9 cellular contexts compared by ENCODE assay signal in the genomic region with DNA sequence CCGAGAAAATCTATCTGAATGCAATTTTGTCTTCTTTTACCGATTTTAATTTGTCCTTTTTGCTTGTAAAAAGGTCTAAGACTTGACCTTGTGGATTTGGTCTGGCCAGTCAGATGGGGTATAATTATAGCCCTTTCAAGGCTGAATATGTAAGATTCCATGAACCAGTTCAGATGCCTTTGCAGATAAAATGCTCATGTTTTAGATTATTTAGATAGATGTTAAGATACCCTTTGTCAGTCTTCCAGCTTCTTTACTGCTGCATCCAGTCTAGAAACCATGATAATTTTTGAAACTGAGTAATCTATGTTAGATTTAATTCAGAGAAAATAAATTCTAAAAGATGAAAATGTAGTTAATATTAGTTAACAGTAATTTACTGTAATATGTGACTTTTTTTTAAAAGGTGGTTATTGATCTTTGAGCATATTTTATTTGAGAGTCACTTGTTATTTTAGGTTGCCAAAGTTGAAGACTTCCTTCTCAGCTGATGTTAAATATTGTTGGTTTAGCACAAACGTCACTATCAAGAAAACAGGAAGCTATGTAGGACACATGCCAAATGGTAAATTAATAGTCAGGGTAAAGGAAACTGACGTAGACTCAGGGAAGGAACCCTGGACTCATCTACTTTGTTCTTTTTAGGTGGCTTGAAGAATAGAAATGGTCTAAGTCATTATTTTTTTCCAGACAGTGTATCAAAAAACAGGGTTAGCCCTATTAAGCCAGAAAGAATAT. TPM values are rescaled to one million over a fixed set of nuclear protein-coding genes. Genes with fewer than 3 reads are reported as not detected.
A peak's percentile ranks its signal among the peaks of the same experiment; 100 is the strongest.
DNase-seq lines count a peak whose midpoint lies in the region; ATAC-seq, FAIRE-seq and TF ChIP-seq lines count a peak whose summit lies in the region.
"Had no signal": no experiment of that assay in that cellular context is flagged by ENCODE, and none has a peak within 500 bp of the region (broad histone marks: within the 10 kb centered on the region; RNA-seq: fewer than 3 reads in every experiment).

No MANE protein-coding gene starts in this region.

- H3K4me1 Mint-ChIP-seq in endodermal cell, result no peaks in the 10 kb centered on the region

- no peaks in the 10 kb centered on the region for H3K36me3 Mint-ChIP-seq in endodermal cell (ENCODE audit: low read depth)

- H3K27ac ChIP-seq in PC-9 (no peak overlapping the region), endodermal cell (ENCODE audit: low read depth, low read length) (no peak overlapping the region)

- no TSS peak for BruUV-seq in PC-9 (replicated peaks; lab: Mats Ljungman, UMichigan)

- H3K4me3 Mint-ChIP-seq in endodermal cell, result no peak overlapping the region

- no peak overlapping the region for H3K4me3 ChIP-seq in PC-9
- H3K4me3 ChIP-seq in endodermal cell (ENCODE audit: low read length), result no peak overlapping the region

- no peak overlapping the region for H3K4me2 ChIP-seq in PC-9

- H4K20me1 ChIP-seq in PC-9 (ENCODE audit: insufficient read depth), result no peaks in the 10 kb centered on the region

- WGBS in endodermal cell (ENCODE audit: insufficient coverage in 1 of 2, insufficient read length in 1 of 2), 2 experiments, result 89 to 90% methylated on average over 4 of the region's 4 CpGs

- TF ChIP-seq CTCF in PC-9 (conservative IDR thresholded peaks at IDR 0.05) (no peak), endodermal cell (conservative IDR thresholded peaks at IDR 0.05) (no peak)

- no peaks in the 10 kb centered on the region for H3K9me2 ChIP-seq in PC-9 (ENCODE audit: insufficient read depth)

- no peaks in the 10 kb centered on the region for H3K36me3 ChIP-seq in PC-9 (ENCODE audit: low read depth)
- H3K36me3 ChIP-seq in endodermal cell (ENCODE audit: control insufficient read depth, insufficient read depth, low read length), result no peaks in the 10 kb centered on the region

- no peak overlapping the region for H2AFZ ChIP-seq in PC-9

- no peaks in the 10 kb centered on the region for H3K9me3 Mint-ChIP-seq in endodermal cell

- POLR2A ChIA-PET in PC-9 (lab: Charles Lee; ENCODE audit: unreplicated experiment), result no interaction called here

- no peaks in the 10 kb centered on the region for H3K27me3 ChIP-seq in PC-9 (ENCODE audit: insufficient read depth, low read depth)
- no peaks in the 10 kb centered on the region for H3K27me3 ChIP-seq in endodermal cell (ENCODE audit: control insufficient read depth, insufficient read depth, low read length, poor library complexity, severe bottlenecking)

- H3K4me1 ChIP-seq in PC-9 (replicated peaks; ENCODE audit: insufficient read depth) (no peaks in the 10 kb centered on the region), endodermal cell (ENCODE audit: control insufficient read depth, insufficient read depth, low read length) (no peaks in the 10 kb centered on the region)

- no peak overlapping the region for H3K27ac Mint-ChIP-seq in endodermal cell

- CTCF ChIA-PET in PC-9 (lab: Charles Lee), result no interaction called here

- no peak overlapping the region for H3K9ac ChIP-seq in endodermal cell (ENCODE audit: extremely low read depth, low read length, poor library complexity, severe bottlenecking)

- H3K27me3 Mint-ChIP-seq in endodermal cell (ENCODE audit: insufficient read depth), result no peaks in the 10 kb centered on the region

- 0 out of 2 replicates have a peak, but pooled peaks cover 12% of the 10 kb centered on the region for H3K79me2 ChIP-seq in PC-9 (ENCODE audit: low read depth)

- H3F3A ChIP-seq in PC-9 (ENCODE audit: insufficient read depth, low read depth), result 0 out of 2 replicates have a peak, but pooled peaks cover 3% of the 10 kb centered on the region

- intact Hi-C loops in PC-9 (cut with micrococcal nuclease; ENCODE audit: unreplicated experiment), result no loop called here

- H3K9me3 ChIP-seq in PC-9 (ENCODE audit: insufficient read depth, low read depth) (no peaks in the 10 kb centered on the region), endodermal cell (ENCODE audit: control insufficient read depth, low read length) (no peaks in the 10 kb centered on the region)

- ATAC-seq in GM21717 (IDR thresholded peaks at IDR 0.05; ENCODE audit: unreplicated experiment), result no peak
- no peak for ATAC-seq in HG02623 (IDR thresholded peaks at IDR 0.05; ENCODE audit: unreplicated experiment)

- in situ Hi-C loops in ACHN (cut with HindIII; ENCODE audit: low pct_ligation_motif_present, low pct_unique_long_range_greater_than_20kb, low sequenced_read_pairs), result no loop called here

- peak; percentile 93 for DNase-seq in ACHN
- peak; percentile 69 for DNase-seq in MV-4-11 (lab: John Stamatoyannopoulos, UW)
- DNase-seq in medulla oblongata (ENCODE audit: extremely low spot score), result peak; percentile 57
- no peak for DNase-seq in PC-9
- DNase-seq in endodermal cell, result no peak
- DNase-seq: activated CD4-positive, CD25-positive, alpha-beta regulatory T cell had no signal

- FAIRE-seq in colon (lab: Jason Lieb, UNC), result peak; percentile 82

RNA-seq across cellular contexts. Expression of a gene that starts 29.8 kb away (rescaled TPM):
- total RNA-seq in PC-9 (2021) (45.9 and 46.1 TPM in 2 replicates), endodermal cell (10 to 100 TPM; 36.4 to 40.9 TPM)
- polyA plus RNA-seq in endodermal cell (2013, experiment 1 of 2), result 29.7 TPM
- polyA plus RNA-seq in endodermal cell (2013, experiment 2 of 2), result 28.5 TPM

RNA-seq across cellular contexts. Expression of a gene that starts 30.1 kb away (rescaled TPM):
- 4.5 and 6.8 TPM in 2 replicates for total RNA-seq in PC-9 (2021)
- 1 to 10 TPM; 4.4 to 4.9 TPM for total RNA-seq in endodermal cell
- 1.6 TPM for polyA plus RNA-seq in endodermal cell (2013, experiment 1 of 2)
- 1.2 TPM for polyA plus RNA-seq in endodermal cell (2013, experiment 2 of 2)

Comparison
In these comparisons a context has a peak if more than half of its experiments do, and no peak if none do; other contexts are left out.
1. DNase-seq: peak in ACHN (single experiment), MV-4-11 (single experiment) and medulla oblongata (single experiment); none in PC-9 (0 of 2) and endodermal cell (single experiment).